In genomic region chr1:19363526-19364152, GRCh38 we compare ENCODE assay signal across 22 cellular contexts. TPM values are rescaled to one million over a fixed set of nuclear protein-coding genes. Genes with fewer than 3 reads are reported as not detected.
DNase-seq lines count a peak whose midpoint lies in the region; ATAC-seq and TF ChIP-seq lines count a peak whose summit lies in the region.
"Had no signal": no experiment of that assay in that cellular context is flagged by ENCODE, and none has a peak within 500 bp of the region (broad histone marks: within the 10 kb centered on the region; RNA-seq: fewer than 3 reads in every experiment).

No MANE protein-coding gene starts in this region.

- H3K9me3 ChIP-seq in esophagus (ENCODE audit: control insufficient read depth in 2 of 2, insufficient read depth in 1 of 2, low read depth in 1 of 2, low read length in 1 of 2), result no peaks in the 10 kb centered on the region
- H3K9me3 ChIP-seq in prostate gland, result no peaks in the 10 kb centered on the region
- H3K9me3 ChIP-seq: BLaER1 treated with 17β-estradiol and CSF1 and Interleukin-3, amounts not matched to agents 10 nM and 100 nM; MG63; ovary; upper lobe of right lung had no signal

- peaks cover 10% of the 10 kb centered on the region for H3K36me3 Mint-ChIP-seq in activated CD4-positive, alpha-beta T cell treated with anti-CD3 and anti-CD28 coated beads, Interleukin-2, amount 10 ng/mL, durations not matched to agents 7 days and 5 days (ENCODE audit: low read depth)
- H3K36me3 Mint-ChIP-seq in WTC11, result no peaks in the 10 kb centered on the region; the same call in 1 of the 2 replicates

- no peaks in the 10 kb centered on the region for H3K27me3 Mint-ChIP-seq in activated CD4-positive, alpha-beta T cell treated with anti-CD3 and anti-CD28 coated beads, Interleukin-2, amount 10 ng/mL, durations not matched to agents 7 days and 5 days
- no peaks in the 10 kb centered on the region for H3K27me3 Mint-ChIP-seq in WTC11 (ENCODE audit: low read depth)
- H3K27me3 Mint-ChIP-seq: stimulated activated naive B cell treated with anti-CD40 and anti-IgM and Interleukin-4, amounts not matched to agents 10 μg/mL and 1 μg/mL and 100 μg/mL, for 72 hours had no signal

- intact Hi-C loops in prostate gland (cut with DNase I), result no loop called here

- no peak overlapping the region for H3K4me3 Mint-ChIP-seq in activated CD4-positive, alpha-beta T cell treated with anti-CD3 and anti-CD28 coated beads, Interleukin-2, amount 10 ng/mL, durations not matched to agents 7 days and 5 days
- H3K4me3 Mint-ChIP-seq in WTC11, result no peak overlapping the region
- H3K4me3 Mint-ChIP-seq: activated T-cell treated with anti-CD3 and anti-CD28 coated beads, Interleukin-2, amount 50 U/mL, for 4 hours; mesothelial cell of epicardium; stimulated activated naive B cell treated with anti-CD40 and anti-IgM and Interleukin-4, amounts not matched to agents 10 μg/mL and 1 μg/mL and 100 μg/mL, for 72 hours had no signal

- H3K36me3 ChIP-seq in esophagus (ENCODE audit: control insufficient read depth in 2 of 2, insufficient read depth in 2 of 2, low read length in 1 of 2), result peaks cover 0 to 5% of the 10 kb centered on the region in 2 donors
- H3K36me3 ChIP-seq in prostate gland, result no peaks in the 10 kb centered on the region
- H3K36me3 ChIP-seq: ovary had no signal

- H3K27ac Mint-ChIP-seq in activated CD4-positive, alpha-beta T cell treated with anti-CD3 and anti-CD28 coated beads, Interleukin-2, amount 10 ng/mL, durations not matched to agents 7 days and 5 days, result peak overlapping the region; percentile 13
- peak overlapping the region; percentile 64; the same call in 1 of the 2 replicates for H3K27ac Mint-ChIP-seq in WTC11
- H3K27ac Mint-ChIP-seq: mesothelial cell of epicardium had no signal

- H3K4me1 ChIP-seq in esophagus (ENCODE audit: control insufficient read depth in 2 of 2, insufficient read depth in 2 of 2, low read length in 1 of 2), result peaks cover 14 to 28% of the 10 kb centered on the region in 2 donors
- H3K4me1 ChIP-seq in prostate gland (replicated peaks), result peaks cover 37% of the 10 kb centered on the region

- peaks cover 40% of the 10 kb centered on the region for H3K4me1 Mint-ChIP-seq in activated CD4-positive, alpha-beta T cell treated with anti-CD3 and anti-CD28 coated beads, Interleukin-2, amount 10 ng/mL, durations not matched to agents 7 days and 5 days
- peaks cover 10% of the 10 kb centered on the region for H3K4me1 Mint-ChIP-seq in WTC11

- CTCF ChIA-PET in activated CD4-positive, alpha-beta T cell treated with anti-CD3 and anti-CD28 coated beads, Interleukin-2, amount 10 ng/mL, durations not matched to agents 7 days and 5 days (lab: Charles Lee), result interaction anchor here (0.6 to 1.2 kb wide), 2 partner anchors 27 to 70 kb away, joined by 3 to 4 read pairs; no protein-coding TSS in a partner anchor
- CTCF ChIA-PET in WTC11 (lab: Charles Lee), result interaction anchor here (0.9 to 2.2 kb wide), 5 partner anchors 10 to 219 kb away, joined by 3 to 17 read pairs (median 4); no protein-coding TSS in a partner anchor

- POLR2A ChIA-PET in activated CD4-positive, alpha-beta T cell treated with anti-CD3 and anti-CD28 coated beads, Interleukin-2, amount 10 ng/mL, durations not matched to agents 7 days and 5 days (lab: Charles Lee), result no interaction called here
- POLR2A ChIA-PET in WTC11 (lab: Charles Lee), result interaction anchor here (1.0 kb wide), 2 partner anchors 10 to 305 kb away, joined by 3 read pairs; no protein-coding TSS in a partner anchor

- TF ChIP-seq CTCF in WTC11 (IDR thresholded peaks at IDR 0.05) (no peak), prostate gland (IDR thresholded peaks at IDR 0.05) (no peak)

- WGBS in esophagus, 2 donors, result 56 to 64% methylated on average over 8 of the region's 8 CpGs
- 42% methylated on average over 8 of the region's 8 CpGs for WGBS in prostate gland

- DNase-seq in activated CD4-positive, alpha-beta T cell treated with anti-CD3 and anti-CD28 coated beads, Interleukin-2, amount 10 ng/mL, durations not matched to agents 7 days and 5 days, result no peak
- no peak for DNase-seq in activated CD4-positive, alpha-beta T cell treated with anti-CD3 and anti-CD28 coated beads, Interleukin-2, amount 50 U/mL, for 4 hours
- no peak for DNase-seq in WTC11 (ENCODE audit: low spot score)
- DNase-seq in prostate gland (ENCODE audit: low spot score), result no peak
- no peak for DNase-seq in GM03348 (ENCODE audit: low spot score)
- DNase-seq in putamen (ENCODE audit: low spot score), result no peak
- DNase-seq: 8988T; activated CD4-positive, alpha-beta T cell treated with anti-CD3 and anti-CD28 coated beads for 48 hours; activated T-cell treated with anti-CD3 and anti-CD28 coated beads, Interleukin-2, amount 50 U/mL, for 4 hours; DMS53; MG63; NCI-H1694 treated with DMSO at 0.1 percent for 48 hours; ovary; stimulated activated naive B cell treated with anti-CD40 and anti-IgM and Interleukin-4, amounts not matched to agents 10 μg/mL and 1 μg/mL and 100 μg/mL, for 72 hours; upper lobe of right lung had no signal

- H3K4me3 ChIP-seq in esophagus (ENCODE audit: low read depth in 1 of 2, low read length in 2 of 2), result no peak overlapping the region
- no peak overlapping the region for H3K4me3 ChIP-seq in prostate gland
- H3K4me3 ChIP-seq: BLaER1 treated with 17β-estradiol and CSF1 and Interleukin-3, amounts not matched to agents 10 nM and 100 nM; MG63; ovary; SK-N-MC; smooth muscle cell; upper lobe of right lung had no signal

- H3K9me3 Mint-ChIP-seq in activated CD4-positive, alpha-beta T cell treated with anti-CD3 and anti-CD28 coated beads, Interleukin-2, amount 10 ng/mL, durations not matched to agents 7 days and 5 days, result no peaks in the 10 kb centered on the region
- H3K9me3 Mint-ChIP-seq in WTC11, result no peaks in the 10 kb centered on the region
- H3K9me3 Mint-ChIP-seq: activated T-cell treated with anti-CD3 and anti-CD28 coated beads, Interleukin-2, amount 50 U/mL, for 4 hours; mesothelial cell of epicardium; stimulated activated naive B cell treated with anti-CD40 and anti-IgM and Interleukin-4, amounts not matched to agents 10 μg/mL and 1 μg/mL and 100 μg/mL, for 72 hours had no signal

- no peak for ATAC-seq in WTC11
- ATAC-seq in HG03135 (IDR thresholded peaks at IDR 0.05; ENCODE audit: unreplicated experiment), result no peak
- ATAC-seq: activated T-cell treated with anti-CD3 and anti-CD28 coated beads, Interleukin-2, amount 50 U/mL, for 4 hours; esophagus mucosa; stimulated activated naive B cell treated with anti-CD40 and anti-IgM and Interleukin-4, amounts not matched to agents 10 μg/mL and 1 μg/mL and 100 μg/mL, for 72 hours; upper lobe of right lung had no signal

- H3K27me3 ChIP-seq in esophagus (ENCODE audit: control insufficient read depth in 1 of 2, insufficient read depth in 2 of 2, low read length in 2 of 2) (no peaks in the 10 kb centered on the region), prostate gland (replicated peaks; ENCODE audit: insufficient read depth) (no peaks in the 10 kb centered on the region)
- H3K27me3 ChIP-seq: BLaER1 treated with 17β-estradiol and CSF1 and Interleukin-3, amounts not matched to agents 10 nM and 100 nM; MG63; ovary; upper lobe of right lung had no signal

- H3K27ac ChIP-seq in esophagus (ENCODE audit: low read depth in 2 of 2, low read length in 1 of 2) (peak overlapping the region; percentile 28 to 67), prostate gland (peak overlapping the region; percentile 70 to 72)
- H3K27ac ChIP-seq: BLaER1 treated with 17β-estradiol and CSF1 and Interleukin-3, amounts not matched to agents 10 nM and 100 nM; ovary; SK-N-MC; upper lobe of right lung had no signal

- no peak for TF ChIP-seq POLR2A in prostate gland (IDR thresholded peaks at IDR 0.05)

TF ChIP-seq in WTC11, 78 proteins besides CTCF, POLR2A, EP300 and RAD21 (continues in another document):
- no peak for TF ChIP-seq NFATC4 (CRISPR knock-in tag; IDR thresholded peaks at IDR 0.05)
- no peak for TF ChIP-seq ZBTB21 (CRISPR knock-in tag; IDR thresholded peaks at IDR 0.05; ENCODE audit: borderline replicate concordance)
- no peak for TF ChIP-seq ETV6 (CRISPR knock-in tag; IDR thresholded peaks at IDR 0.05)
- TF ChIP-seq AFF4 (CRISPR knock-in tag; IDR thresholded peaks at IDR 0.05; ENCODE audit: borderline replicate concordance), result no peak
- TF ChIP-seq ZNF138 (CRISPR knock-in tag; conservative IDR thresholded peaks at IDR 0.05), result no peak

RNA-seq across cellular contexts. Expression of gene SLC66A1, which starts 51.5 kb away (rescaled TPM):
- 1 to 10 TPM; 4.9 to 5.3 TPM for total RNA-seq in activated CD4-positive, alpha-beta T cell treated with anti-CD3 and anti-CD28 coated beads, Interleukin-2, amount 10 ng/mL, durations not matched to agents 7 days and 5 days
- total RNA-seq in WTC11 (2021) (12.8 to 14.2 TPM (median 14.1 TPM) in 3 replicates), prostate gland (10 to 100 TPM; 24.4 to 49.6 TPM)
- 1 to 10 TPM; 8.6 to 8.9 TPM for polyA plus RNA-seq in esophagus

RNA-seq across cellular contexts. Expression of gene AKR7A2, which starts 51.7 kb away (rescaled TPM):
- total RNA-seq in activated CD4-positive, alpha-beta T cell treated with anti-CD3 and anti-CD28 coated beads, Interleukin-2, amount 10 ng/mL, durations not matched to agents 7 days and 5 days, result 10 to 100 TPM; 45.4 to 45.8 TPM
- total RNA-seq in WTC11 (2021), result 43.4 to 51.6 TPM (median 50.6 TPM) in 3 replicates
- polyA plus RNA-seq in esophagus, result 10 to 100 TPM in 1 of 2 donors, 1 to 10 TPM in 1; 9.4 to 52.6 TPM
- 100 to 1,000 TPM; 153 to 172 TPM for total RNA-seq in prostate gland
